Comparison of ENCODE assay signal across 9 cellular contexts in the genomic region with DNA sequence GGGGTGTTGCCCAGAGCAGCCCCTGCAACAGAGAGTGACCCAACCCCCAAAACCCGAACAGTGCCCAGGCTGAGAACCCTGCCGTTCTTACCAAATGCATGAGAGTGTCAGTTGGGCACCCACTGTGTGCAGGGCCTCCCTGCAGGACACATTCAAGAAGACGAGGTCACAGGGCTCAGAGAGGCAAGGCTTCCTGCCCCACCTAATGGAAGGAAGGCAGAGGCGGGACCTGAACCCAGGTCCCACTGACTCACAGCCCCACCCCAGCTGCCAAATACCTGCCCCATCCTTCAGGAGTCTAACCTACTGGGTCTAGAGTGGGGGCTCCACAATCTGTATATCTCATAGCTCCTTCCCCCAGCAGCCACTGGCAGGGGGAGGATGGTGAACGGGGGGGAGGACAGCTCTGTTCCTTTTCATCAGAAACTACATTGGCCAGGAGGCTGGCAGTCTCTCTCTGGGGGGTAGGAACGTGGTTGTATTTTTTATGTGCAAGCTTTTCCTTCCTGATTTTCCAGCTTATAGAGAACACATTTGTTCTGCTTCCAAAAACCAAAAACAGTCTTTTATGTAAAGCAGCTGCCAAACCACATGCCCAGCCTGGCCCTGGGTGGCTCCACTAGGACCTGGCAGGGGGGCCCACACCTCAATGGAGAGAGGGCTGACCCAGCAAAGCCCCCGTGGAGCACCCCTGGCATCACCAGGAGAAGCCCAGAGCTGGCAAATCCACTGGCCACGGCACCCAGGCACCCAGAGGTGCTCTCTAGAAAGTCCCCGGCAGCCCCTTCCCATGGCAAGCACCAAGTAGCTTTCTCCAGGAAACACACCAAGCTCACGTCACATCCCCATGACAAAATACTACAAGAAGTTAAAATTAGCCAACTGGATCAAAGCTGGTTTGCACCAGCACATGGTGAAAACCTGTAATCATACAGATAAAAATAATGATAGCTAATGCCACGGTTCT. TPM values are rescaled to one million over a fixed set of nuclear protein-coding genes. Genes with fewer than 3 reads are reported as not detected.
DNase-seq lines count a peak whose midpoint lies in the region; ATAC-seq and TF ChIP-seq lines count a peak whose summit lies in the region.
"Had no signal": no experiment of that assay in that cellular context is flagged by ENCODE, and none has a peak within 500 bp of the region (broad histone marks: within the 10 kb centered on the region; RNA-seq: fewer than 3 reads in every experiment).

No MANE protein-coding gene starts in this region.

- H3K36me3 ChIP-seq in A673 (ENCODE audit: insufficient read depth, low read length, poor library complexity, severe bottlenecking) (no peaks in the 10 kb centered on the region), colonic mucosa (no peaks in the 10 kb centered on the region)
- H3K36me3 ChIP-seq in naive thymus-derived CD4-positive, alpha-beta T cell (ENCODE audit: control insufficient read depth in 2 of 3, insufficient read depth in 3 of 3, low read length in 3 of 3): peaks cover 0 to 10% (median 0%) of the 10 kb centered on the region in 3 experiments
- no peaks in the 10 kb centered on the region for H3K36me3 ChIP-seq in effector memory CD4-positive, alpha-beta T cell (ENCODE audit: control insufficient read depth, insufficient read depth, low read length)

- no peaks in the 10 kb centered on the region for H3K9me3 ChIP-seq in A673 (ENCODE audit: low read depth, low read length, poor library complexity, severe bottlenecking)
- H3K9me3 ChIP-seq in colonic mucosa: no peaks in the 10 kb centered on the region
- H3K9me3 ChIP-seq in naive thymus-derived CD4-positive, alpha-beta T cell (ENCODE audit: control insufficient read depth in 2 of 3, low read length in 3 of 3): no peaks in the 10 kb centered on the region
- H3K9me3 ChIP-seq in effector memory CD4-positive, alpha-beta T cell (ENCODE audit: control insufficient read depth, low read length): no peaks in the 10 kb centered on the region

- no peaks in the 10 kb centered on the region for H3K27me3 ChIP-seq in A673 (replicated peaks; ENCODE audit: insufficient read depth, low read depth, low read length, poor library complexity)
- H3K27me3 ChIP-seq in colonic mucosa: no peaks in the 10 kb centered on the region
- no peaks in the 10 kb centered on the region for H3K27me3 ChIP-seq in naive thymus-derived CD4-positive, alpha-beta T cell (ENCODE audit: control insufficient read depth in 2 of 2, insufficient read depth in 2 of 2, low read length in 2 of 2)
- no peaks in the 10 kb centered on the region for H3K27me3 ChIP-seq in effector memory CD4-positive, alpha-beta T cell (replicated peaks; ENCODE audit: control insufficient read depth, insufficient read depth, low read length, poor library complexity, severe bottlenecking)

- peak overlapping the region; percentile 26 to 43 for H3K9ac ChIP-seq in colonic mucosa (ENCODE audit: low read depth in 2 of 2, low read length in 2 of 2)

- POLR2A ChIA-PET in A673 (lab: Charles Lee; ENCODE audit: low non-redundant PET): no interaction called here
- POLR2A ChIA-PET in naive thymus-derived CD4-positive, alpha-beta T cell (lab: Charles Lee): no interaction called here

- peaks cover 0 to 14% (median 0%) of the 10 kb centered on the region in 5 donors for H3K36me3 Mint-ChIP-seq in naive thymus-derived CD4-positive, alpha-beta T cell

- peak overlapping the region in 8 of 10 donors; percentile 28 to 58 (median 51) for H3K4me3 Mint-ChIP-seq in naive thymus-derived CD4-positive, alpha-beta T cell
- H3K4me3 Mint-ChIP-seq: activated T-cell treated with anti-CD3 and anti-CD28 coated beads, Interleukin-2, amount 50 U/mL, for 4 hours had no signal

- DNase-seq in A673 (ENCODE audit: low spot score) (peak; percentile 74), MV-4-11 (lab: John Stamatoyannopoulos, UW) (peak; percentile 57), colonic mucosa (no peak), GM03348 (ENCODE audit: low spot score) (no peak)
- DNase-seq in naive thymus-derived CD4-positive, alpha-beta T cell: no peak
- DNase-seq in effector memory CD4-positive, alpha-beta T cell: no peak
- DNase-seq: activated T-cell treated with anti-CD3 and anti-CD28 coated beads, Interleukin-2, amount 50 U/mL, for 4 hours had no signal

- ATAC-seq in naive thymus-derived CD4-positive, alpha-beta T cell: no peak
- no peak for ATAC-seq in GM18867 (IDR thresholded peaks at IDR 0.05; ENCODE audit: unreplicated experiment)
- ATAC-seq in HG03378 (IDR thresholded peaks at IDR 0.05; ENCODE audit: unreplicated experiment): no peak
- ATAC-seq: activated T-cell treated with anti-CD3 and anti-CD28 coated beads, Interleukin-2, amount 50 U/mL, for 4 hours had no signal

- H3K4me3 ChIP-seq in A673 (ENCODE audit: low read depth, low read length, poor library complexity, severe bottlenecking): peak overlapping the region; percentile 8
- no peak overlapping the region for H3K4me3 ChIP-seq in colonic mucosa
- H3K4me3 ChIP-seq in naive thymus-derived CD4-positive, alpha-beta T cell (ENCODE audit: low read length): no peak overlapping the region
- H3K4me3 ChIP-seq in effector memory CD4-positive, alpha-beta T cell (ENCODE audit: insufficient read depth, low read depth, low read length, poor library complexity, severe bottlenecking): no peak overlapping the region

- BruUV-seq in A673 (replicated peaks; lab: Mats Ljungman, UMichigan): no TSS peak

- no peaks in the 10 kb centered on the region for H3K9me3 Mint-ChIP-seq in naive thymus-derived CD4-positive, alpha-beta T cell
- H3K9me3 Mint-ChIP-seq: activated T-cell treated with anti-CD3 and anti-CD28 coated beads, Interleukin-2, amount 50 U/mL, for 4 hours had no signal

- no peak for TF ChIP-seq CTCF in A673 (conservative IDR thresholded peaks at IDR 0.05; ENCODE audit: low read depth, low read length)
- no peak for TF ChIP-seq CTCF in colonic mucosa (IDR thresholded peaks at IDR 0.05)

- H3K27ac ChIP-seq in A673 (ENCODE audit: low read depth, low read length, poor library complexity, severe bottlenecking) (peak overlapping the region; percentile 89), colonic mucosa (peak overlapping the region; percentile 29)
- H3K27ac ChIP-seq in naive thymus-derived CD4-positive, alpha-beta T cell (ENCODE audit: low read depth, low read length): no peak overlapping the region
- no peak overlapping the region for H3K27ac ChIP-seq in effector memory CD4-positive, alpha-beta T cell (ENCODE audit: insufficient read depth, low read length, poor library complexity, severe bottlenecking)

- no peaks in the 10 kb centered on the region for H3K27me3 Mint-ChIP-seq in naive thymus-derived CD4-positive, alpha-beta T cell

- peaks cover 50 to 92% (median 71%) of the 10 kb centered on the region in 7 donors for H3K4me1 Mint-ChIP-seq in naive thymus-derived CD4-positive, alpha-beta T cell

- H3K27ac Mint-ChIP-seq in naive thymus-derived CD4-positive, alpha-beta T cell: peak overlapping the region in 2 of 9 donors; percentile 12 to 45

- intact Hi-C loops in A673 (cut with micrococcal nuclease; ENCODE audit: unreplicated experiment): no loop called here
- intact Hi-C loops in colonic mucosa (cut with DNase I): no loop called here
- intact Hi-C loops in naive thymus-derived CD4-positive, alpha-beta T cell (cut with micrococcal nuclease): no loop called here

- H3K4me1 ChIP-seq in A673 (ENCODE audit: insufficient read depth, low read length, poor library complexity, severe bottlenecking): peaks cover 71% of the 10 kb centered on the region
- peaks cover 10% of the 10 kb centered on the region for H3K4me1 ChIP-seq in colonic mucosa
- H3K4me1 ChIP-seq in naive thymus-derived CD4-positive, alpha-beta T cell (ENCODE audit: control insufficient read depth in 2 of 2, insufficient read depth in 2 of 2, low read length in 2 of 2): peaks cover 8 to 53% of the 10 kb centered on the region in 2 donors
- peaks cover 30% of the 10 kb centered on the region for H3K4me1 ChIP-seq in effector memory CD4-positive, alpha-beta T cell (ENCODE audit: control insufficient read depth, insufficient read depth, low read length, poor library complexity, severe bottlenecking)

- CTCF ChIA-PET in A673 (lab: Charles Lee): interaction anchor here (1.0 to 1.8 kb wide), 2 partner anchors 32 to 169 kb away, joined by 3 to 5 read pairs; no protein-coding TSS in a partner anchor
- CTCF ChIA-PET in naive thymus-derived CD4-positive, alpha-beta T cell (lab: Charles Lee): no interaction called here

RNA-seq across cellular contexts. Expression of a gene that starts 17.0 kb away (rescaled TPM):
- 227 and 276 TPM in 2 replicates for total RNA-seq in A673 (2021)
- 100 to 1,000 TPM; 137 to 148 TPM for total RNA-seq in colonic mucosa
- 100 to 1,000 TPM; 101 to 194 (median 112) TPM for total RNA-seq in naive thymus-derived CD4-positive, alpha-beta T cell
- 10 to 100 TPM in 1 of 2 donors, 1 to 10 TPM in 1; 5.3 to 17.3 TPM for polyA plus RNA-seq in naive thymus-derived CD4-positive, alpha-beta T cell

Comparison
In these comparisons a context has a peak if more than half of its experiments do, and no peak if none do; other contexts are left out.
1. DNase-seq: peak in A673 (single experiment) and MV-4-11 (single experiment); none in colonic mucosa (single experiment), naive thymus-derived CD4-positive, alpha-beta T cell (0 of 9), effector memory CD4-positive, alpha-beta T cell (0 of 3) and GM03348 (single experiment).
2. H3K27ac ChIP-seq: peak in A673 (single experiment) and colonic mucosa (single experiment); none in naive thymus-derived CD4-positive, alpha-beta T cell (single experiment) and effector memory CD4-positive, alpha-beta T cell (single experiment).